8 cellular contexts compared by ENCODE assay signal in genomic region chr18:23503038-23503966, GRCh38. TPM values are rescaled to one million over a fixed set of nuclear protein-coding genes. Genes with fewer than 3 reads are reported as not detected.
A peak's percentile ranks its signal among the peaks of the same experiment; 100 is the strongest.
DNase-seq lines count a peak whose midpoint lies in the region; TF ChIP-seq lines count a peak whose summit lies in the region.

TSS of gene RMC1 (plus strand) at chr18:23503511. CDS start at chr18:23503619, 108 bp downstream.

- H3F3A ChIP-seq in neural progenitor cell (ENCODE audit: low read depth) = peaks cover 15% of the 10 kb centered on the region

- no peaks in the 10 kb centered on the region for H3K36me3 ChIP-seq in H7 (replicated peaks; ENCODE audit: control insufficient read depth, insufficient read depth, low read length)
- no peaks in the 10 kb centered on the region for H3K36me3 ChIP-seq in neural progenitor cell
- H3K36me3 ChIP-seq in stomach smooth muscle (ENCODE audit: control insufficient read depth in 2 of 2, insufficient read depth in 2 of 2, low read length in 2 of 2) = peaks cover 4 to 5% of the 10 kb centered on the region in 2 donors

- H4K20me1 ChIP-seq in neural progenitor cell (ENCODE audit: low read depth) = peaks cover 15% of the 10 kb centered on the region

- H3K9ac ChIP-seq in neural progenitor cell (peak within 1 kb of the TSS; percentile 52), stomach smooth muscle (ENCODE audit: low read length in 2 of 2) (peak within 1 kb of the TSS; percentile 84 to 88)

- H3K27ac Mint-ChIP-seq in neural progenitor cell = peak within 1 kb of the TSS; percentile 74

- H3K27me3 ChIP-seq in H7 (ENCODE audit: control insufficient read depth, insufficient read depth, low read length) = peaks cover 8% of the 10 kb centered on the region; the same call in 1 of the 2 replicates
- peaks cover 29% of the 10 kb centered on the region for H3K27me3 ChIP-seq in neural progenitor cell
- no peaks in the 10 kb centered on the region for H3K27me3 ChIP-seq in stomach smooth muscle (ENCODE audit: control insufficient read depth in 1 of 2, insufficient read depth in 2 of 2, low read length in 2 of 2)

- H3K9me3 ChIP-seq in neural progenitor cell (ENCODE audit: low read depth) (no peaks in the 10 kb centered on the region), stomach smooth muscle (ENCODE audit: control insufficient read depth in 2 of 2, low read length in 2 of 2) (no peaks in the 10 kb centered on the region)

- peaks cover 11% of the 10 kb centered on the region for H3K36me3 Mint-ChIP-seq in neural progenitor cell

- peaks cover 10% of the 10 kb centered on the region for H3K27me3 Mint-ChIP-seq in neural progenitor cell (ENCODE audit: insufficient read depth, low read depth)

- H3K27ac ChIP-seq in neural progenitor cell (peak within 1 kb of the TSS; percentile 65), stomach smooth muscle (ENCODE audit: low read length) (peak within 1 kb of the TSS; percentile 82)

- TF ChIP-seq CTCF in foreskin fibroblast (IDR thresholded peaks at IDR 0.05; ENCODE audit: low read depth, low read length) (no peak), neural progenitor cell (IDR thresholded peaks at IDR 0.05) (peak; percentile 41)

- no peaks in the 10 kb centered on the region for H3K9me3 Mint-ChIP-seq in neural progenitor cell

- H3K4me3 Mint-ChIP-seq in neural progenitor cell = peak within 1 kb of the TSS; percentile 94

- peak within 1 kb of the TSS; percentile 89 for H3K4me2 ChIP-seq in neural progenitor cell

- H3K4me1 Mint-ChIP-seq in neural progenitor cell = peaks cover 28% of the 10 kb centered on the region

- H3K4me3 ChIP-seq in H7 (ENCODE audit: insufficient read depth, low read depth, low read length) (peak within 1 kb of the TSS; percentile 86), foreskin fibroblast (ENCODE audit: low read depth in 1 of 2, low read length in 2 of 2) (peak within 1 kb of the TSS; percentile 79 to 85), neural progenitor cell (peak within 1 kb of the TSS; percentile 79), stomach smooth muscle (ENCODE audit: low read length in 2 of 2) (peak within 1 kb of the TSS; percentile 75 to 90)

- H3K4me1 ChIP-seq in neural progenitor cell = peaks cover 15% of the 10 kb centered on the region
- peaks cover 19% of the 10 kb centered on the region for H3K4me1 ChIP-seq in stomach smooth muscle (ENCODE audit: control insufficient read depth, insufficient read depth, low read length)

- DNase-seq in GDM1 (lab: John Stamatoyannopoulos, UW) (peak; percentile 93), H7 (peak; percentile 98), M059J (ENCODE audit: low read depth) (peak; percentile 87), SHP77 treated with DMSO at 0.1 percent for 48 hours (lab: John Stamatoyannopoulos, UW) (peak; percentile 62), activated gamma-delta T cell treated with Interleukin-2 at 50 U/mL for 16 hours (peak; percentile 98), foreskin fibroblast (peak; percentile 95 to 99), neural progenitor cell (ENCODE audit: low spot score) (peak; percentile 97)

- H3K79me2 ChIP-seq in neural progenitor cell (ENCODE audit: low read depth) = peaks cover 32% of the 10 kb centered on the region

- H2AFZ ChIP-seq in neural progenitor cell (replicated peaks) = peak within 1 kb of the TSS; percentile 43

RNA-seq across cellular contexts. Expression of gene RMC1, which starts in this region (rescaled TPM):
- total RNA-seq in H7 (2014; rRNA removed; shearing (Covaris generic)) = 13.0 and 15.1 TPM in 2 replicates
- total RNA-seq in M059J (2014; rRNA removed; shearing (Covaris generic)) = 39.1 and 44.7 TPM in 2 replicates
- 20.8 and 31.6 TPM in 2 replicates for total RNA-seq in neural progenitor cell (ENCODE audit: low replicate concordance)

Comparison
In these comparisons a context has a peak if more than half of its experiments do, and no peak if none do; other contexts are left out.
1. Peak in every context shown above with its lines: DNase-seq, H3K4me3 ChIP-seq and H3K27ac ChIP-seq.